1 cellular context compared by ENCODE assay signal in the genomic region with DNA sequence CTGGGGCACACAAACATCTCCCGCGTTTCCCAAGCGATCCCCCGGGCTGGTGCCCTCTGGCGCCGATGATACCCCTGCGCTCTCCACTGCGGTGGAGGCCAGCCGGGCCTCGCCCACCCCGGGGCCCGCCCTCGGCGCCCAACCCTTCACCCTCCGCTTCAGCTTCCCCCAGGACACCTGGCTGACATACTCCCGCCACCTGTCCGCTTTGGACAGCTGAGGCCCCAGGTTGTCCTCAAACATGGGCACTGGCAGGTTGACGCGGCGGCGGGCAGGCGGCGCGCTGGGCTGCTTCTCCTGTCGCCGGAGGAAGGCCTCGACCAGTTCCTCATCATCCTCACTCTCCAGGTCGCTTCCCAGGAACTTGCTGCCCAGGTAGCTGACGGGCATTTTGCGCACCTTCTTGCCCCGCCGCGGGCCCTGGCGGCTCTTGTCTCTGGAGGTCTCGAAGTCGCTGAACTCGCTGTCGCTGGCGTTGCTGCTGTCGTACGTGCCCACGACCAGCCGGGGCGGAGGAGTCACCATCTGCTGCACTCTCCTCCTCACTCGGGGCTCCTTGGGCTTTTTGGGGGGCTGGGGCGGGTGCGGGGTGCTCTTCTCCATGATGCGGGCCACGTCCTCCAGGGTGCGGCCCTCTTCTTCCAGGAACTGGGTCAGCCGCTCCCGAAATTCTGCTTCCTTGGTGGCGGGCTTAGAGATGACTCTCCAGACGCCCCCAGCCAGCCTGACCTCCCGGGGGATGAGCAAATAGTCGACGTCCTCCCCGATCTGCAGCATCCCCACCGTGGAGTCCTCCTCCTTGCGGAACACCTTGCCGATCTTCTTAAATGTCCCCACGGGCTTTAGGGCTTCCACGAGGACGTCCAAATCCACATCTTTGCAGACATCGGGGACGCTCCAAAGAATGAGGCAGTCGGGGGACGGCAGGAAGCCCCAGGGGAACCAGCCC.
TF ChIP-seq lines count a peak whose summit lies in the region.

No MANE protein-coding gene starts in this region.

TF ChIP-seq in K562, 482 proteins besides CTCF, POLR2A, EP300 and RAD21:
- peak; percentile 32 for TF ChIP-seq KDM5B (IDR thresholded peaks at IDR 0.05; ENCODE audit: insufficient replicate concordance, low read depth, low read length)
- peak; percentile 25 for TF ChIP-seq HMGN3 (IDR thresholded peaks at IDR 0.05; ENCODE audit: borderline replicate concordance, extremely low read depth, insufficient read length, low read depth, low read length)
- TF ChIP-seq ZBTB7A (IDR thresholded peaks at IDR 0.05; ENCODE audit: borderline replicate concordance, control insufficient read depth, low read depth, low read length) = 0 out of 2 replicates have a peak, but pooled peaks have one; percentile 8
- 0 out of 2 replicates have a peak, but pooled peaks have one; percentile 39 for TF ChIP-seq HNRNPL (IDR thresholded peaks at IDR 0.05; ENCODE audit: low read depth, low read length)
- TF ChIP-seq, protein P1, sequence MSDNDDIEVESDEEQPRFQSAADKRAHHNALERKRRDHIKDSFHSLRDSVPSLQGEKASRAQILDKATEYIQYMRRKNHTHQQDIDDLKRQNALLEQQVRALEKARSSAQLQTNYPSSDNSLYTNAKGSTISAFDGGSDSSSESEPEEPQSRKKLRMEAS (CRISPR knock-in tag; IDR thresholded peaks at IDR 0.05) = 0 out of 2 replicates have a peak, but pooled peaks have one; percentile 31
- peak; percentile 98 for TF ChIP-seq ZNF263 (CRISPR knock-in tag; IDR thresholded peaks at IDR 0.05; ENCODE audit: borderline replicate concordance)
- TF ChIP-seq ZNF583 (CRISPR knock-in tag; IDR thresholded peaks at IDR 0.05) = 0 out of 2 replicates have a peak, but pooled peaks have one; percentile 34
- TF ChIP-seq, protein P2, sequence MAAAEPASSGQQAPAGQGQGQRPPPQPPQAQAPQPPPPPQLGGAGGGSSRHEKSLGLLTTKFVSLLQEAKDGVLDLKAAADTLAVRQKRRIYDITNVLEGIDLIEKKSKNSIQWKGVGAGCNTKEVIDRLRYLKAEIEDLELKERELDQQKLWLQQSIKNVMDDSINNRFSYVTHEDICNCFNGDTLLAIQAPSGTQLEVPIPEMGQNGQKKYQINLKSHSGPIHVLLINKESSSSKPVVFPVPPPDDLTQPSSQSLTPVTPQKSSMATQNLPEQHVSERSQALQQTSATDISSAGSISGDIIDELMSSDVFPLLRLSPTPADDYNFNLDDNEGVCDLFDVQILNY (CRISPR knock-in tag; IDR thresholded peaks at IDR 0.05) = no peak
- no peak for TF ChIP-seq TARDBP (IDR thresholded peaks at IDR 0.05)
- peak; percentile 21; the same call in 1 of the 2 replicates for TF ChIP-seq RBFOX2 (IDR thresholded peaks at IDR 0.05; ENCODE audit: low read depth, low read length)
- no peak for TF ChIP-seq ZNF282 (CRISPR knock-in tag; IDR thresholded peaks at IDR 0.05)
- TF ChIP-seq DIDO1 (tag; IDR thresholded peaks at IDR 0.05; ENCODE audit: low read depth) = no peak
- TF ChIP-seq MCM2 (IDR thresholded peaks at IDR 0.05; ENCODE audit: low read depth) = 0 out of 2 replicates have a peak, but pooled peaks have one; percentile 43
- peak; percentile 24 for TF ChIP-seq ZFP36 (IDR thresholded peaks at IDR 0.05; ENCODE audit: low read depth, low read length, partially characterized antibody)
- no peak for TF ChIP-seq HLTF (IDR thresholded peaks at IDR 0.05)
- TF ChIP-seq, protein P3, sequence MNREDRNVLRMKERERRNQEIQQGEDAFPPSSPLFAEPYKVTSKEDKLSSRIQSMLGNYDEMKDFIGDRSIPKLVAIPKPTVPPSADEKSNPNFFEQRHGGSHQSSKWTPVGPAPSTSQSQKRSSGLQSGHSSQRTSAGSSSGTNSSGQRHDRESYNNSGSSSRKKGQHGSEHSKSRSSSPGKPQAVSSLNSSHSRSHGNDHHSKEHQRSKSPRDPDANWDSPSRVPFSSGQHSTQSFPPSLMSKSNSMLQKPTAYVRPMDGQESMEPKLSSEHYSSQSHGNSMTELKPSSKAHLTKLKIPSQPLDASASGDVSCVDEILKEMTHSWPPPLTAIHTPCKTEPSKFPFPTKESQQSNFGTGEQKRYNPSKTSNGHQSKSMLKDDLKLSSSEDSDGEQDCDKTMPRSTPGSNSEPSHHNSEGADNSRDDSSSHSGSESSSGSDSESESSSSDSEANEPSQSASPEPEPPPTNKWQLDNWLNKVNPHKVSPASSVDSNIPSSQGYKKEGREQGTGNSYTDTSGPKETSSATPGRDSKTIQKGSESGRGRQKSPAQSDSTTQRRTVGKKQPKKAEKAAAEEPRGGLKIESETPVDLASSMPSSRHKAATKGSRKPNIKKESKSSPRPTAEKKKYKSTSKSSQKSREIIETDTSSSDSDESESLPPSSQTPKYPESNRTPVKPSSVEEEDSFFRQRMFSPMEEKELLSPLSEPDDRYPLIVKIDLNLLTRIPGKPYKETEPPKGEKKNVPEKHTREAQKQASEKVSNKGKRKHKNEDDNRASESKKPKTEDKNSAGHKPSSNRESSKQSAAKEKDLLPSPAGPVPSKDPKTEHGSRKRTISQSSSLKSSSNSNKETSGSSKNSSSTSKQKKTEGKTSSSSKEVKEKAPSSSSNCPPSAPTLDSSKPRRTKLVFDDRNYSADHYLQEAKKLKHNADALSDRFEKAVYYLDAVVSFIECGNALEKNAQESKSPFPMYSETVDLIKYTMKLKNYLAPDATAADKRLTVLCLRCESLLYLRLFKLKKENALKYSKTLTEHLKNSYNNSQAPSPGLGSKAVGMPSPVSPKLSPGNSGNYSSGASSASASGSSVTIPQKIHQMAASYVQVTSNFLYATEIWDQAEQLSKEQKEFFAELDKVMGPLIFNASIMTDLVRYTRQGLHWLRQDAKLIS (CRISPR knock-in tag; IDR thresholded peaks at IDR 0.05) = 0 out of 2 replicates have a peak, but pooled peaks have one; percentile 49
- TF ChIP-seq POLR2G (IDR thresholded peaks at IDR 0.05; ENCODE audit: low read depth, low read length) = peak; percentile 47
- no peak for TF ChIP-seq YY1 (IDR thresholded peaks at IDR 0.05; ENCODE audit: borderline replicate concordance in 1 of 3, control insufficient read depth in 1 of 3, extremely low read depth in 1 of 3, insufficient read depth in 3 of 3, insufficient read length in 1 of 3, insufficient replicate concordance in 2 of 3, low read depth in 1 of 3, low read length in 2 of 3)
- TF ChIP-seq GTF2E2 (tag; IDR thresholded peaks at IDR 0.05) = 0 out of 2 replicates have a peak, but pooled peaks have one; percentile 2
- TF ChIP-seq GABPB1 (CRISPR knock-in tag; IDR thresholded peaks at IDR 0.05) = 0 out of 2 replicates have a peak, but pooled peaks have one; percentile 23
- peak; percentile 20 for TF ChIP-seq CHD1 (IDR thresholded peaks at IDR 0.05; ENCODE audit: low read length)
- peak; percentile 12; the same call in 1 of the 2 replicates for TF ChIP-seq PHF8 (IDR thresholded peaks at IDR 0.05; ENCODE audit: borderline replicate concordance, low read length)
- TF ChIP-seq, protein P4, sequence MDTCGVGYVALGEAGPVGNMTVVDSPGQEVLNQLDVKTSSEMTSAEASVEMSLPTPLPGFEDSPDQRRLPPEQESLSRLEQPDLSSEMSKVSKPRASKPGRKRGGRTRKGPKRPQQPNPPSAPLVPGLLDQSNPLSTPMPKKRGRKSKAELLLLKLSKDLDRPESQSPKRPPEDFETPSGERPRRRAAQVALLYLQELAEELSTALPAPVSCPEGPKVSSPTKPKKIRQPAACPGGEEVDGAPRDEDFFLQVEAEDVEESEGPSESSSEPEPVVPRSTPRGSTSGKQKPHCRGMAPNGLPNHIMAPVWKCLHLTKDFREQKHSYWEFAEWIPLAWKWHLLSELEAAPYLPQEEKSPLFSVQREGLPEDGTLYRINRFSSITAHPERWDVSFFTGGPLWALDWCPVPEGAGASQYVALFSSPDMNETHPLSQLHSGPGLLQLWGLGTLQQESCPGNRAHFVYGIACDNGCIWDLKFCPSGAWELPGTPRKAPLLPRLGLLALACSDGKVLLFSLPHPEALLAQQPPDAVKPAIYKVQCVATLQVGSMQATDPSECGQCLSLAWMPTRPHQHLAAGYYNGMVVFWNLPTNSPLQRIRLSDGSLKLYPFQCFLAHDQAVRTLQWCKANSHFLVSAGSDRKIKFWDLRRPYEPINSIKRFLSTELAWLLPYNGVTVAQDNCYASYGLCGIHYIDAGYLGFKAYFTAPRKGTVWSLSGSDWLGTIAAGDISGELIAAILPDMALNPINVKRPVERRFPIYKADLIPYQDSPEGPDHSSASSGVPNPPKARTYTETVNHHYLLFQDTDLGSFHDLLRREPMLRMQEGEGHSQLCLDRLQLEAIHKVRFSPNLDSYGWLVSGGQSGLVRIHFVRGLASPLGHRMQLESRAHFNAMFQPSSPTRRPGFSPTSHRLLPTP (IDR thresholded peaks at IDR 0.05; ENCODE audit: borderline replicate concordance, extremely low read depth, insufficient read length) = no peak
- peak; percentile 56 for TF ChIP-seq ZFX (CRISPR knock-in tag; IDR thresholded peaks at IDR 0.05)
- no peak for TF ChIP-seq NFE2 (IDR thresholded peaks at IDR 0.05; ENCODE audit: low read depth)
